1 cellular context compared by ENCODE assay signal in genomic region chr22:34931026-34931425, GRCh38.
TF ChIP-seq lines count a peak whose summit lies in the region.

No MANE protein-coding gene starts in this region.

TF ChIP-seq in HepG2, 621 proteins besides CTCF, POLR2A, EP300 and RAD21 (continued from another document):
- TF ChIP-seq ZBTB40 (IDR thresholded peaks at IDR 0.05) (no peak), ZBTB40 (CRISPR knock-in tag; IDR thresholded peaks at IDR 0.05) (no peak), KDM6A (CRISPR knock-in tag; IDR thresholded peaks at IDR 0.05; ENCODE audit: low read depth) (no peak)
